In genomic region chr21:29299906-29300546, GRCh38 we compare ENCODE assay signal across 8 cellular contexts. TPM values are rescaled to one million over a fixed set of nuclear protein-coding genes. Genes with fewer than 3 reads are reported as not detected.
DNase-seq lines count a peak whose midpoint lies in the region; ATAC-seq, FAIRE-seq and TF ChIP-seq lines count a peak whose summit lies in the region.

No MANE protein-coding gene starts in this region.

- no peaks in the 10 kb centered on the region for H3K36me3 ChIP-seq in HepG2 (replicated peaks in 1 of 2; ENCODE audit: control insufficient read depth in 1 of 2, insufficient read depth in 2 of 2, low read length in 2 of 2)

- WGBS in HepG2 (ENCODE audit: low lambda C conversion rate) = 1% methylated on average over 10 of the region's 10 CpGs

- DNase-seq in AG10803 (ENCODE audit: low read depth) = peak; percentile 97
- DNase-seq in NCI-H2196 treated with DMSO at 0.1 percent for 48 hours (lab: John Stamatoyannopoulos, UW; ENCODE audit: unreplicated experiment) = peak; percentile 24
- peak; percentile 58 for DNase-seq in activated B cell treated with CpG ODN at 0.5 μM for 24 hours
- DNase-seq in dedifferentiated amniotic fluid mesenchymal stem cell (ENCODE audit: extremely low spot score) = peak; percentile 87
- DNase-seq in HepG2 (ENCODE audit: low spot score) = peak; percentile 87
- DNase-seq in stimulated activated CD4-positive, alpha-beta T cell treated with anti-CD3 and anti-CD28 coated beads, TNF-alpha, amount 100 ng/mL, for 1 hour (ENCODE audit: low read depth in 3 of 3, low spot score in 1 of 3) = peak in 2 of 3 donors; percentile 8 to 14

- peak overlapping the region; percentile 92 for H3K9ac ChIP-seq in HepG2 (ENCODE audit: insufficient read depth, low read depth, low read length)

- CTCF ChIA-PET in activated B cell treated with CpG ODN at 0.5 μM for 24 hours (lab: Charles Lee) = interaction anchor here (0.9 to 4.4 kb wide), 11 partner anchors 18 to 212 kb away, joined by 3 to 27 read pairs (median 4); no protein-coding TSS in a partner anchor
- CTCF ChIA-PET in HepG2 (lab: Yijun Ruan, JAX; ENCODE audit: low intra/inter-chr PET ratio, low total read pairs) = no interaction called here

- H3K27me3 ChIP-seq in HepG2 (ENCODE audit: control insufficient read depth in 1 of 2, insufficient read depth in 2 of 2, low read length in 2 of 2) = no peaks in the 10 kb centered on the region; a peak in 1 of 5 replicates

- H4K20me1 ChIP-seq in HepG2 (ENCODE audit: insufficient read depth, low read length) = peaks cover 49% of the 10 kb centered on the region

- intact Hi-C loops in activated B cell treated with CpG ODN at 0.5 μM for 24 hours (cut with micrococcal nuclease) (loop anchor here (1.0 to 2.0 kb wide), 15 partner anchors 8 to 415 kb away; partner anchors contain the start of genes CCT8, LTN1 and USP16), HepG2 (cut with micrococcal nuclease; ENCODE audit: unreplicated experiment) (loop anchor here (1.0 to 10.0 kb wide), 3 partner anchors 47 to 227 kb away; partner anchors contain the start of gene CCT8)

- peaks cover 26% of the 10 kb centered on the region for H3K36me3 Mint-ChIP-seq in activated B cell treated with CpG ODN at 0.5 μM for 24 hours (ENCODE audit: low read depth)

- no peak; a peak in 1 of 4 replicates for TF ChIP-seq POLR2A in HepG2 (IDR thresholded peaks at IDR 0.05; ENCODE audit: insufficient read depth in 1 of 2, low read depth in 2 of 2, low read length in 2 of 2)

- peak; percentile 83 for FAIRE-seq in HepG2 (lab: Jason Lieb, UNC)

- peaks cover 57% of the 10 kb centered on the region for H3K79me2 ChIP-seq in HepG2 (ENCODE audit: insufficient read depth, low read length)

- POLR2A ChIA-PET in activated B cell treated with CpG ODN at 0.5 μM for 24 hours (lab: Charles Lee) = interaction anchor here (0.7 to 6.2 kb wide), 44 partner anchors 10 to 339 kb away, joined by 3 to 137 read pairs (median 5); partner anchors contain the start of genes CCT8, RWDD2B and USP16
- POLR2A ChIA-PET in HepG2 (lab: Yijun Ruan, JAX) = interaction anchor here (1.1 to 2.6 kb wide), 6 partner anchors 10 to 275 kb away, joined by 4 to 9 read pairs (median 5); partner anchors contain the start of gene USP16

- peak overlapping the region; percentile 87 for H3K4me2 ChIP-seq in HepG2 (ENCODE audit: low read depth, low read length)

- H3K27ac Mint-ChIP-seq in activated B cell treated with CpG ODN at 0.5 μM for 24 hours = peak overlapping the region; percentile 99

- no peak overlapping the region for H2AFZ ChIP-seq in HepG2 (ENCODE audit: low read length)

- peak overlapping the region; percentile 97 for H3K4me3 Mint-ChIP-seq in activated B cell treated with CpG ODN at 0.5 μM for 24 hours

- H3K27ac ChIP-seq in HepG2 (ENCODE audit: extremely low read length, insufficient read depth, low read length) = peak overlapping the region; percentile 92

- peaks cover under 1% of the 10 kb centered on the region for H3K9me3 Mint-ChIP-seq in activated B cell treated with CpG ODN at 0.5 μM for 24 hours

- no TSS peak for BruUV-seq in HepG2 (replicated peaks; lab: Mats Ljungman, UMichigan)

- TF ChIP-seq EP300 in HepG2 (IDR thresholded peaks at IDR 0.05; ENCODE audit: low read depth in 2 of 2, low read length in 2 of 2) = no peak
- TF ChIP-seq EP300 in HepG2 (CRISPR knock-in tag; IDR thresholded peaks at IDR 0.05; ENCODE audit: borderline replicate concordance) = no peak

- TF ChIP-seq CTCF in AG10803 (conservative IDR thresholded peaks at IDR 0.05; ENCODE audit: low read length) = no peak
- TF ChIP-seq CTCF in activated B cell treated with CpG ODN at 0.5 μM for 24 hours (IDR thresholded peaks at IDR 0.05) = no peak
- TF ChIP-seq CTCF in HepG2 (CRISPR knock-in tag; IDR thresholded peaks at IDR 0.05) = no peak

- H3K4me3 ChIP-seq in AG10803 (ENCODE audit: low read length) (peak overlapping the region; percentile 90), HepG2 (replicated peaks in 1 of 3; ENCODE audit: insufficient read depth in 1 of 3, low read depth in 2 of 3, low read length in 3 of 3) (peak overlapping the region; percentile 73 to 83 (median 82))

- in situ Hi-C loops in HepG2 (cut with HindIII; ENCODE audit: extremely low pct_ligation_motif_present, low pct_unique_long_range_greater_than_20kb) = loop anchor here (10.0 kb wide), 1 partner anchor 115 kb away; no protein-coding TSS in a partner anchor

- H3K4me1 ChIP-seq in HepG2 (ENCODE audit: insufficient read depth, low read length) = peaks cover 63% of the 10 kb centered on the region

- no peaks in the 10 kb centered on the region for H3K9me3 ChIP-seq in HepG2 (ENCODE audit: low read length)

- H3K4me1 Mint-ChIP-seq in activated B cell treated with CpG ODN at 0.5 μM for 24 hours = peaks cover 72% of the 10 kb centered on the region

- no peak for TF ChIP-seq RAD21 in HepG2 (CRISPR knock-in tag; IDR thresholded peaks at IDR 0.05)

- ATAC-seq in GM18909 (IDR thresholded peaks at IDR 0.05; ENCODE audit: poor library complexity, unreplicated experiment) (peak; percentile 50), HG03108 (IDR thresholded peaks at IDR 0.05; ENCODE audit: unreplicated experiment) (peak; percentile 43), activated B cell treated with CpG ODN at 0.5 μM for 24 hours (ENCODE audit: low read depth) (peak; percentile 57), HepG2 (peak; percentile 57)

- H3K27me3 Mint-ChIP-seq in activated B cell treated with CpG ODN at 0.5 μM for 24 hours = no peaks in the 10 kb centered on the region

TF ChIP-seq in HepG2, 621 proteins besides CTCF, POLR2A, EP300 and RAD21 (continues in another document):
- TF ChIP-seq TFAP4 (IDR thresholded peaks at IDR 0.05; ENCODE audit: borderline replicate concordance, low read depth) (peak; percentile 96), CEBPB (IDR thresholded peaks at IDR 0.05; ENCODE audit: borderline replicate concordance, low read depth, low read length) (peak; percentile 43; the same call in 1 of the 2 replicates), NFE2 (CRISPR knock-in tag; IDR thresholded peaks at IDR 0.05) (peak; percentile 70; the same call in 1 of the 2 replicates), FOSL2 (CRISPR knock-in tag; IDR thresholded peaks at IDR 0.05) (peak; percentile 77), XRCC5 (optimal IDR thresholded peaks at IDR 0.05; ENCODE audit: low read length) (peak; percentile 8), ZNF589 (CRISPR knock-in tag; conservative IDR thresholded peaks at IDR 0.05) (no peak), HNF4A (CRISPR knock-in tag; IDR thresholded peaks at IDR 0.05) (peak; percentile 67)

RNA-seq across cellular contexts. Expression of gene BACH1, which starts 1.3 kb away (rescaled TPM):
- total RNA-seq in activated B cell treated with CpG ODN at 0.5 μM for 24 hours (141 and 152 TPM in 2 replicates), HepG2 (2016; rRNA removed; fragmentation: Illumina TruSeq; extraction: Trizol) (51.7 and 68.9 TPM in 2 replicates)
- total RNA-seq in HepG2 (2016; cell fraction: cytosol; rRNA removed; fragmentation: Illumina TruSeq; extraction: Trizol; ENCODE audit: low read depth) = 113 and 125 TPM in 2 replicates
- 49.5 and 66.2 TPM in 2 replicates for total RNA-seq in HepG2 (2016; cell fraction: insoluble cytoplasmic fraction; rRNA removed; fragmentation: Illumina TruSeq; extraction: Trizol)
- total RNA-seq in HepG2 (2016; cell fraction: membrane; rRNA removed; fragmentation: Illumina TruSeq; extraction: Trizol) = 187 and 248 TPM in 2 replicates
- total RNA-seq in HepG2 (2016; cell fraction: nucleus; rRNA removed; fragmentation: Illumina TruSeq; extraction: Trizol) = 43.0 and 46.1 TPM in 2 replicates
- polyA plus RNA-seq in HepG2 (2011; rRNA removed) = 11.9 and 16.5 TPM in 2 replicates
- polyA plus RNA-seq in HepG2 (2011; cell fraction: cytosol; rRNA removed) = 6.1 and 8.1 TPM in 2 replicates
- polyA plus RNA-seq in HepG2 (2011; cell fraction: nucleus; rRNA removed) = 7.4 and 10.3 TPM in 2 replicates
- 19.6 and 28.5 TPM in 2 replicates for polyA plus RNA-seq in HepG2 (2012)
- polyA plus RNA-seq in HepG2 (2016; cell fraction: cytosol; fragmentation: Illumina TruSeq; extraction: Trizol; ENCODE audit: low read depth) = 0.31 and 0.51 TPM in 2 replicates
- polyA plus RNA-seq in HepG2 (2016; cell fraction: insoluble cytoplasmic fraction; fragmentation: Illumina TruSeq; extraction: Trizol; ENCODE audit: low read depth) = 17.5 and 19.8 TPM in 2 replicates
- 2.6 and 3.9 TPM in 2 replicates for polyA plus RNA-seq in HepG2 (2016; cell fraction: membrane; fragmentation: Illumina TruSeq; extraction: Trizol; ENCODE audit: low read depth)
- polyA plus RNA-seq in HepG2 (2016; cell fraction: nucleus; fragmentation: Illumina TruSeq; extraction: Trizol; ENCODE audit: insufficient read depth, low read depth) = 11.8 and 12.9 TPM in 2 replicates
- polyA minus RNA-seq in HepG2 (2011; rRNA and poly(A)+ RNA removed; ENCODE audit: low replicate concordance) = 153 and 196 TPM in 2 replicates
- 67.8 and 73.1 TPM in 2 replicates for polyA minus RNA-seq in HepG2 (2011; cell fraction: cytosol; rRNA and poly(A)+ RNA removed)
- polyA minus RNA-seq in HepG2 (2011; cell fraction: nucleus; rRNA and poly(A)+ RNA removed) = 101 and 111 TPM in 2 replicates

Comparison
In these comparisons a context has a peak if more than half of its experiments do, and no peak if none do; other contexts are left out.
1. Peak in every context shown above with its lines: DNase-seq, ATAC-seq, H3K4me3 ChIP-seq and H3K27ac ChIP-seq.
2. DNase-seq: peak in every context shown above with its lines; median percentile 97 in AG10803; 87 in dedifferentiated amniotic fluid mesenchymal stem cell; 87 in HepG2; 58 in activated B cell treated with CpG ODN at 0.5 μM for 24 hours; 24 in NCI-H2196 treated with DMSO at 0.1 percent for 48 hours; 11 in stimulated activated CD4-positive, alpha-beta T cell treated with anti-CD3 and anti-CD28 coated beads, TNF-alpha, amount 100 ng/mL, for 1 hour.